1 cellular context compared by ENCODE assay signal in the genomic region with DNA sequence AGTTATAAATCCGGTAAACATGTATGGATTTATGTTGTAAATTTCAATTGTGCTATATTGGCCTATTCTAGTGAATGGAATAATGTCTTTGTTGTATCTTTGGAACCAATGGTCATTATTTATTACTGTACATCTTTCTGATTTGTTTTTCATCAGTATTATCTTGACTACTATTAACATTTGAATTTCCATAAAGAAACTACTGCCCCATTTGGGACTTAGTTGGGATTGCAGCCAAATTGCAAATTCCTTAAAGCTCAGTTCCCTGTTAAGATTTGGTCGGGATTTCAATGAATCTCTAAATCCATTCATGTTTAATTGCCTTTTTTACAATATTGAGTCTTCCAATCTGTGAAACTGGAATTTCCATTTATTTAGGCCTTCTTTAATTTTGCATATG.
TF ChIP-seq lines count a peak whose summit lies in the region.

No MANE protein-coding gene starts in this region.

TF ChIP-seq in GM12878, 131 proteins besides CTCF, POLR2A, EP300 and RAD21:
- no peak for TF ChIP-seq SREBF1 (IDR thresholded peaks at IDR 0.05; ENCODE audit: low read length)
